1 cellular context compared by ENCODE assay signal in the genomic region with DNA sequence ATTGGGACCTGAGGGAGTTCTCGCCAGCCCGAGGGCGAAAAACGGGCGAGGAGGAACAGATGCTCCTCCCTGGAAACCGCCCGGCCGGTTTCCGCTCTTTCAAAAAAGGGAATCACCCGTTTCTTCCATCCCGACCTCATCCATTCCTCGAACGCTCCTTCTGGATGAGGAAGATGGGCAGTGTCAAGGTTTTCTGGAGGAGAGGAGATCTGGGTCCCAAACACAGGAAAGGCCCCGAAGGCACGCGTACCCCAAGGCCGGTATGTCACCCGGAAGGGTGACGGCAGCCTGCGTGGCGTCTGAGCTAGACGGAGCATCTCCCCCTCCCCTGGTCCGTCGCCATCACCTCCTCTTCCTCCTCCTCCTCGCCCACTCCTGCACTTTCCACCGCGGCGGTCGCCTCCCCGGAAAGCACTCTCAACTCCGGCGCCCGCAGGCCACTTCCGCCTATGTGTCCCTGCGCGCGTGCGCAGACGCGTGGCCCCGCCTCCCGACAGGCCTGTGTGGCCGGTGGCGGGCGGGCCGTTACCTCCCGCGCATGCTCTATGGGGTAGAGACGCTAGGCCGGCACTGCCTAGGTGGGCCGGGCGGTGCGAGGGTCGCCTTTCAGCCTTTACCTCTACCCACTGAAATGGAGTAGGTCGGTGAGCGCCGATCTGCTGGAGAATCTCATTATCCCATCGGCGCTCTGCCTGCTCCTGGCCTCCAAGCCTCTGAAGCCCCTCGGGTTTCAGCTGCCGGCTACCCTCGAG.
TF ChIP-seq lines count a peak whose summit lies in the region.

Gene SLC35B3, minus strand, starts transcription at position 453 of the 752 bp plus-strand sequence.

TF ChIP-seq in HepG2, 621 proteins besides CTCF, POLR2A, EP300 and RAD21 (continued from another document and continues in another):
- TF ChIP-seq, protein P1, sequence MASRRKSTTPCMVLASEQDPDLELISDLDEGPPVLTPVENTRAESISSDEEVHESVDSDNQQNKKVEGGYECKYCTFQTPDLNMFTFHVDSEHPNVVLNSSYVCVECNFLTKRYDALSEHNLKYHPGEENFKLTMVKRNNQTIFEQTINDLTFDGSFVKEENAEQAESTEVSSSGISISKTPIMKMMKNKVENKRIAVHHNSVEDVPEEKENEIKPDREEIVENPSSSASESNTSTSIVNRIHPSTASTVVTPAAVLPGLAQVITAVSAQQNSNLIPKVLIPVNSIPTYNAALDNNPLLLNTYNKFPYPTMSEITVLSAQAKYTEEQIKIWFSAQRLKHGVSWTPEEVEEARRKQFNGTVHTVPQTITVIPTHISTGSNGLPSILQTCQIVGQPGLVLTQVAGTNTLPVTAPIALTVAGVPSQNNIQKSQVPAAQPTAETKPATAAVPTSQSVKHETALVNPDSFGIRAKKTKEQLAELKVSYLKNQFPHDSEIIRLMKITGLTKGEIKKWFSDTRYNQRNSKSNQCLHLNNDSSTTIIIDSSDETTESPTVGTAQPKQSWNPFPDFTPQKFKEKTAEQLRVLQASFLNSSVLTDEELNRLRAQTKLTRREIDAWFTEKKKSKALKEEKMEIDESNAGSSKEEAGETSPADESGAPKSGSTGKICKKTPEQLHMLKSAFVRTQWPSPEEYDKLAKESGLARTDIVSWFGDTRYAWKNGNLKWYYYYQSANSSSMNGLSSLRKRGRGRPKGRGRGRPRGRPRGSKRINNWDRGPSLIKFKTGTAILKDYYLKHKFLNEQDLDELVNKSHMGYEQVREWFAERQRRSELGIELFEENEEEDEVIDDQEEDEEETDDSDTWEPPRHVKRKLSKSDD (CRISPR knock-in tag; IDR thresholded peaks at IDR 0.05; ENCODE audit: low read depth), result peak; percentile 91
- TF ChIP-seq WIZ (CRISPR knock-in tag; IDR thresholded peaks at IDR 0.05) (peak; percentile 78), ZNF572 (CRISPR knock-in tag; IDR thresholded peaks at IDR 0.05) (peak; percentile 59; the same call in 1 of the 2 replicates), ARHGAP35 (CRISPR knock-in tag; IDR thresholded peaks at IDR 0.05; ENCODE audit: borderline replicate concordance) (peak; percentile 85; the same call in 1 of the 2 replicates), ZGPAT (CRISPR knock-in tag; IDR thresholded peaks at IDR 0.05) (peak; percentile 86), MED8 (CRISPR knock-in tag; IDR thresholded peaks at IDR 0.05; ENCODE audit: insufficient replicate concordance) (peak; percentile 73), SP4 (CRISPR knock-in tag; IDR thresholded peaks at IDR 0.05) (peak; percentile 89), ZNF670 (CRISPR knock-in tag; IDR thresholded peaks at IDR 0.05; ENCODE audit: borderline replicate concordance) (peak; percentile 94; the same call in 1 of the 2 replicates), RARG (CRISPR knock-in tag; IDR thresholded peaks at IDR 0.05; ENCODE audit: low read depth) (no peak), NFYB (CRISPR knock-in tag; IDR thresholded peaks at IDR 0.05) (peak; percentile 65), EZH2 (conservative IDR thresholded peaks at IDR 0.05; ENCODE audit: low read depth, low read length) (no peak), NONO (IDR thresholded peaks at IDR 0.05) (no peak), NONO (CRISPR knock-in tag; conservative IDR thresholded peaks at IDR 0.05) (peak; percentile 55), ELF4 (CRISPR knock-in tag; IDR thresholded peaks at IDR 0.05; ENCODE audit: borderline replicate concordance) (0 out of 2 replicates have a peak, but pooled peaks have one; percentile 28), ELF3 (CRISPR knock-in tag; IDR thresholded peaks at IDR 0.05) (peak; percentile 90), ZBTB14 (CRISPR knock-in tag; IDR thresholded peaks at IDR 0.05) (no peak), RELA (CRISPR knock-in tag; IDR thresholded peaks at IDR 0.05) (no peak; the same call in 1 of the 2 replicates), ZFP62 (CRISPR knock-in tag; IDR thresholded peaks at IDR 0.05) (no peak), PHF20 (CRISPR knock-in tag; IDR thresholded peaks at IDR 0.05) (peak; percentile 95), PHB2 (IDR thresholded peaks at IDR 0.05; ENCODE audit: partially characterized antibody) (no peak), ZNF614 (CRISPR knock-in tag; IDR thresholded peaks at IDR 0.05; ENCODE audit: borderline replicate concordance) (peak; percentile 79), ZNF44 (CRISPR knock-in tag; IDR thresholded peaks at IDR 0.05) (peak; percentile 94), SP1 (IDR thresholded peaks at IDR 0.05) (no peak), SP1 (CRISPR knock-in tag; IDR thresholded peaks at IDR 0.05) (peak; percentile 77), ZBTB43 (CRISPR knock-in tag; conservative IDR thresholded peaks at IDR 0.05) (0 out of 2 replicates have a peak, but pooled peaks have one; percentile 45), FIP1L1 (IDR thresholded peaks at IDR 0.05; ENCODE audit: borderline replicate concordance, insufficient read depth, low read depth, low read length) (0 out of 2 replicates have a peak, but pooled peaks have one; percentile 50), HNRNPLL (IDR thresholded peaks at IDR 0.05; ENCODE audit: low read depth, low read length, poor library complexity, severe bottlenecking) (peak; percentile 76), KDM1A (CRISPR knock-in tag; IDR thresholded peaks at IDR 0.05) (peak; percentile 59; the same call in 1 of the 2 replicates), EHMT2 (IDR thresholded peaks at IDR 0.05; ENCODE audit: borderline replicate concordance, low read depth, low read length) (peak; percentile 46; the same call in 1 of the 2 replicates), ZNF547 (CRISPR knock-in tag; IDR thresholded peaks at IDR 0.05) (peak; percentile 93)
- TF ChIP-seq, protein P2, sequence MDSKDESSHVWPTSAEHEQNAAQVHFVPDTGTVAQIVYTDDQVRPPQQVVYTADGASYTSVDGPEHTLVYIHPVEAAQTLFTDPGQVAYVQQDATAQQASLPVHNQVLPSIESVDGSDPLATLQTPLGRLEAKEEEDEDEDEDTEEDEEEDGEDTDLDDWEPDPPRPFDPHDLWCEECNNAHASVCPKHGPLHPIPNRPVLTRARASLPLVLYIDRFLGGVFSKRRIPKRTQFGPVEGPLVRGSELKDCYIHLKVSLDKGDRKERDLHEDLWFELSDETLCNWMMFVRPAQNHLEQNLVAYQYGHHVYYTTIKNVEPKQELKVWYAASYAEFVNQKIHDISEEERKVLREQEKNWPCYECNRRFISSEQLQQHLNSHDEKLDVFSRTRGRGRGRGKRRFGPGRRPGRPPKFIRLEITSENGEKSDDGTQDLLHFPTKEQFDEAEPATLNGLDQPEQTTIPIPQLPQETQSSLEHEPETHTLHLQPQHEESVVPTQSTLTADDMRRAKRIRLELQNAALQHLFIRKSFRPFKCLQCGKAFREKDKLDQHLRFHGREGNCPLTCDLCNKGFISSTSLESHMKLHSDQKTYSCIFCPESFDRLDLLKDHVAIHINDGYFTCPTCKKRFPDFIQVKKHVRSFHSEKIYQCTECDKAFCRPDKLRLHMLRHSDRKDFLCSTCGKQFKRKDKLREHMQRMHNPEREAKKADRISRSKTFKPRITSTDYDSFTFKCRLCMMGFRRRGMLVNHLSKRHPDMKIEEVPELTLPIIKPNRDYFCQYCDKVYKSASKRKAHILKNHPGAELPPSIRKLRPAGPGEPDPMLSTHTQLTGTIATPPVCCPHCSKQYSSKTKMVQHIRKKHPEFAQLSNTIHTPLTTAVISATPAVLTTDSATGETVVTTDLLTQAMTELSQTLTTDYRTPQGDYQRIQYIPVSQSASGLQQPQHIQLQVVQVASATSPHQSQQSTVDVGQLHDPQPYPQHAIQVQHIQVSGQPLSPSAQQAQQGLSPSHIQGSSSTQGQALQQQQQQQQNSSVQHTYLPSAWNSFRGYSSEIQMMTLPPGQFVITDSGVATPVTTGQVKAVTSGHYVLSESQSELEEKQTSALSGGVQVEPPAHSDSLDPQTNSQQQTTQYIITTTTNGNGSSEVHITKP (CRISPR knock-in tag; IDR thresholded peaks at IDR 0.05; ENCODE audit: low read depth), result peak; percentile 46; the same call in 1 of the 2 replicates
- TF ChIP-seq, protein P3, sequence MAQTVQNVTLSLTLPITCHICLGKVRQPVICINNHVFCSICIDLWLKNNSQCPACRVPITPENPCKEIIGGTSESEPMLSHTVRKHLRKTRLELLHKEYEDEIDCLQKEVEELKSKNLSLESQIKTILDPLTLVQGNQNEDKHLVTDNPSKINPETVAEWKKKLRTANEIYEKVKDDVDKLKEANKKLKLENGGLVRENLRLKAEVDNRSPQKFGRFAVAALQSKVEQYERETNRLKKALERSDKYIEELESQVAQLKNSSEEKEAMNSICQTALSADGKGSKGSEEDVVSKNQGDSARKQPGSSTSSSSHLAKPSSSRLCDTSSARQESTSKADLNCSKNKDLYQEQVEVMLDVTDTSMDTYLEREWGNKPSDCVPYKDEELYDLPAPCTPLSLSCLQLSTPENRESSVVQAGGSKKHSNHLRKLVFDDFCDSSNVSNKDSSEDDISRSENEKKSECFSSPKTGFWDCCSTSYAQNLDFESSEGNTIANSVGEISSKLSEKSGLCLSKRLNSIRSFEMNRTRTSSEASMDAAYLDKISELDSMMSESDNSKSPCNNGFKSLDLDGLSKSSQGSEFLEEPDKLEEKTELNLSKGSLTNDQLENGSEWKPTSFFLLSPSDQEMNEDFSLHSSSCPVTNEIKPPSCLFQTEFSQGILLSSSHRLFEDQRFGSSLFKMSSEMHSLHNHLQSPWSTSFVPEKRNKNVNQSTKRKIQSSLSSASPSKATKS (CRISPR knock-in tag; IDR thresholded peaks at IDR 0.05), result no peak
- TF ChIP-seq, protein P4, sequence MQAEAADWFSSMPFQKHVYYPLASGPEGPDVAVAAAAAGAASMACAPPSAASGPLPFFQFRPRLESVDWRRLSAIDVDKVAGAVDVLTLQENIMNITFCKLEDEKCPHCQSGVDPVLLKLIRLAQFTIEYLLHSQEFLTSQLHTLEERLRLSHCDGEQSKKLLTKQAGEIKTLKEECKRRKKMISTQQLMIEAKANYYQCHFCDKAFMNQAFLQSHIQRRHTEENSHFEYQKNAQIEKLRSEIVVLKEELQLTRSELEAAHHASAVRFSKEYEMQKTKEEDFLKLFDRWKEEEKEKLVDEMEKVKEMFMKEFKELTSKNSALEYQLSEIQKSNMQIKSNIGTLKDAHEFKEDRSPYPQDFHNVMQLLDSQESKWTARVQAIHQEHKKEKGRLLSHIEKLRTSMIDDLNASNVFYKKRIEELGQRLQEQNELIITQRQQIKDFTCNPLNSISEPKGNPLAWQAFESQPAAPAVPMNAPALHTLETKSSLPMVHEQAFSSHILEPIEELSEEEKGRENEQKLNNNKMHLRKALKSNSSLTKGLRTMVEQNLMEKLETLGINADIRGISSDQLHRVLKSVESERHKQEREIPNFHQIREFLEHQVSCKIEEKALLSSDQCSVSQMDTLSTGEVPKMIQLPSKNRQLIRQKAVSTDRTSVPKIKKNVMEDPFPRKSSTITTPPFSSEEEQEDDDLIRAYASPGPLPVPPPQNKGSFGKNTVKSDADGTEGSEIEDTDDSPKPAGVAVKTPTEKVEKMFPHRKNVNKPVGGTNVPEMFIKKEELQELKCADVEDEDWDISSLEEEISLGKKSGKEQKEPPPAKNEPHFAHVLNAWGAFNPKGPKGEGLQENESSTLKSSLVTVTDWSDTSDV (CRISPR knock-in tag; IDR thresholded peaks at IDR 0.05), result peak; percentile 93
- TF ChIP-seq, protein P5, sequence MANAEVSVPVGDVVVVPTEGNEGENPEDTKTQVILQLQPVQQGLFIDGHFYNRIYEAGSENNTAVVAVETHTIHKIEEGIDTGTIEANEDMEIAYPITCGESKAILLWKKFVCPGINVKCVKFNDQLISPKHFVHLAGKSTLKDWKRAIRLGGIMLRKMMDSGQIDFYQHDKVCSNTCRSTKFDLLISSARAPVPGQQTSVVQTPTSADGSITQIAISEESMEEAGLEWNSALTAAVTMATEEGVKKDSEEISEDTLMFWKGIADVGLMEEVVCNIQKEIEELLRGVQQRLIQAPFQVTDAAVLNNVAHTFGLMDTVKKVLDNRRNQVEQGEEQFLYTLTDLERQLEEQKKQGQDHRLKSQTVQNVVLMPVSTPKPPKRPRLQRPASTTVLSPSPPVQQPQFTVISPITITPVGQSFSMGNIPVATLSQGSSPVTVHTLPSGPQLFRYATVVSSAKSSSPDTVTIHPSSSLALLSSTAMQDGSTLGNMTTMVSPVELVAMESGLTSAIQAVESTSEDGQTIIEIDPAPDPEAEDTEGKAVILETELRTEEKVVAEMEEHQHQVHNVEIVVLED (CRISPR knock-in tag; IDR thresholded peaks at IDR 0.05; ENCODE audit: borderline replicate concordance), result peak; percentile 77
- TF ChIP-seq, protein P6, sequence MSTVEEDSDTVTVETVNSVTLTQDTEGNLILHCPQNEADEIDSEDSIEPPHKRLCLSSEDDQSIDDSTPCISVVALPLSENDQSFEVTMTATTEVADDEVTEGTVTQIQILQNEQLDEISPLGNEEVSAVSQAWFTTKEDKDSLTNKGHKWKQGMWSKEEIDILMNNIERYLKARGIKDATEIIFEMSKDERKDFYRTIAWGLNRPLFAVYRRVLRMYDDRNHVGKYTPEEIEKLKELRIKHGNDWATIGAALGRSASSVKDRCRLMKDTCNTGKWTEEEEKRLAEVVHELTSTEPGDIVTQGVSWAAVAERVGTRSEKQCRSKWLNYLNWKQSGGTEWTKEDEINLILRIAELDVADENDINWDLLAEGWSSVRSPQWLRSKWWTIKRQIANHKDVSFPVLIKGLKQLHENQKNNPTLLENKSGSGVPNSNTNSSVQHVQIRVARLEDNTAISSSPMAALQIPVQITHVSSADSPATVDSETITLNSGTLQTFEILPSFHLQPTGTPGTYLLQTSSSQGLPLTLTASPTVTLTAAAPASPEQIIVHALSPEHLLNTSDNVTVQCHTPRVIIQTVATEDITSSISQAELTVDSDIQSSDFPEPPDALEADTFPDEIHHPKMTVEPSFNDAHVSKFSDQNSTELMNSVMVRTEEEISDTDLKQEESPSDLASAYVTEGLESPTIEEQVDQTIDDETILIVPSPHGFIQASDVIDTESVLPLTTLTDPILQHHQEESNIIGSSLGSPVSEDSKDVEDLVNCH (CRISPR knock-in tag; IDR thresholded peaks at IDR 0.05), result no peak
